29 cellular contexts compared by ENCODE assay signal in the genomic region with DNA sequence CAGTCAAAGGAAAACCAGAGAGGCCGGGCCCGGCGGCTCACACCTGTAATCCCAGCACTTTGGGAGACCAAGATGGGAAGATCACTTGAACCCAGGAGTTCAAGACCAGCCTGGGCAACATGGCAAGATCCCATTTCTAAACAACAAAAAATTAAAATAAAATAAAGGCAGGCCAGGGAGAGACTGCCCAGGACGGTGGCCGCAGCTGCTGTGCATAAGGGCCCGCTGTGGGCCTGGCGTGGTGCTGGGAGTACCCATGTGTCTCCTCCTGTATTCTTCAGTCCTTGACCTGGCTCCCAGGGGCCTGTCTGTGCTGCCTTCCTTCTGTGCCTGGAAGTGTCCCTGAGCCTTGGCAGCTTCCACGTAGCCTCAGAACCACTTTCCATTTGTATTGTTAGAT.
"Had no signal": no experiment of that assay in that cellular context is flagged by ENCODE, and none has a peak within 500 bp of the region (broad histone marks: within the 10 kb centered on the region; RNA-seq: fewer than 3 reads in every experiment).

No MANE protein-coding gene starts in this region.

- H3K27me3 Mint-ChIP-seq: type B pancreatic cell had no signal

- H3K27me3 ChIP-seq: pancreas, right lobe of liver, testis, vagina had no signal

- H3K4me3 ChIP-seq: pancreas, psoas muscle, right lobe of liver, sigmoid colon, suprapubic skin, testis, tibial artery, transverse colon, vagina had no signal

- H3K4me1 Mint-ChIP-seq: neural crest cell; stimulated activated naive B cell treated with anti-CD40 and anti-IgM and Interleukin-4, amounts not matched to agents 10 μg/mL and 1 μg/mL and 100 μg/mL, for 72 hours had no signal

- DNase-seq: naive B cell; naive thymus-derived CD8-positive, alpha-beta T cell; nephron progenitor cell; nucleus accumbens; pancreas; psoas muscle; right cardiac atrium; right lobe of liver; sigmoid colon; small intestine; stimulated activated CD4-positive, alpha-beta T cell treated with anti-CD3 and anti-CD28 coated beads, Interleukin-15, amount 100 ng/mL, for 24 hours; stimulated activated CD4-positive, alpha-beta T cell treated with anti-CD3 and anti-CD28 coated beads, Interleukin-2, amount 100 ng/mL, for 24 hours; stimulated activated CD4-positive, alpha-beta T cell treated with anti-CD3 and anti-CD28 coated beads, Interleukin-2, amount 100 ng/mL, for 48 hours; stimulated activated CD4-positive, alpha-beta T cell treated with anti-CD3 and anti-CD28 coated beads, Interleukin-4, amount 100 ng/mL, for 24 hours; stimulated activated naive B cell treated with anti-CD40 and anti-IgM and Interleukin-4, amounts not matched to agents 10 μg/mL and 1 μg/mL and 100 μg/mL, for 72 hours; stimulated activated naive CD4-positive, alpha-beta T cell treated with Interleukin-2 at 50 U/mL for 16 hours; substantia nigra; testis; transverse colon had no signal

- H3K36me3 ChIP-seq: neutrophil, pancreas, right lobe of liver, sigmoid colon, suprapubic skin, tibial artery, transverse colon, vagina had no signal

- H3K9me3 Mint-ChIP-seq: natural killer cell treated with Interleukin-12 subunit alpha and Interleukin-12 subunit beta and Interleukin-15 and Interleukin-18, amount 100 ng/mL, for 72 hours; neural crest cell; stimulated activated effector memory CD8-positive, alpha-beta T cell treated with anti-CD3 and anti-CD28 coated beads, Interleukin-12 subunit alpha, Interleukin-12 subunit beta, amount 100 ng/mL, for 72 hours; stimulated activated naive CD8-positive, alpha-beta T cell treated with anti-CD3 and anti-CD28 coated beads, Interleukin-15, Interleukin-2, amounts not matched to agents 100 ng/mL and 50 ng/mL, for 24 hours; type B pancreatic cell had no signal

- H3K27ac ChIP-seq: neutrophil, pancreas, psoas muscle, right lobe of liver, sigmoid colon, suprapubic skin, testis, tibial artery, transverse colon, vagina had no signal

- H3K9me3 ChIP-seq: neutrophil, pancreas, psoas muscle, right lobe of liver, sigmoid colon, suprapubic skin, testis, transverse colon, vagina had no signal

- ATAC-seq: naive thymus-derived CD8-positive, alpha-beta T cell; natural killer cell treated with Interleukin-12 subunit alpha and Interleukin-12 subunit beta and Interleukin-15 and Interleukin-18, amount 100 ng/mL, for 72 hours; pancreas; psoas muscle; right cardiac atrium; right lobe of liver; stimulated activated effector memory CD8-positive, alpha-beta T cell treated with anti-CD3 and anti-CD28 coated beads, Interleukin-12 subunit alpha, Interleukin-12 subunit beta, amount 100 ng/mL, for 72 hours; stimulated activated naive B cell treated with anti-CD40 and anti-IgM and Interleukin-4, amounts not matched to agents 10 μg/mL and 1 μg/mL and 100 μg/mL, for 72 hours had no signal

- H3K4me1 ChIP-seq: pancreas, psoas muscle, right lobe of liver, sigmoid colon, suprapubic skin, testis, tibial artery, transverse colon, vagina had no signal

- H3K4me3 Mint-ChIP-seq: naive B cell; naive thymus-derived CD8-positive, alpha-beta T cell; natural killer cell treated with Interleukin-12 subunit alpha and Interleukin-12 subunit beta and Interleukin-15 and Interleukin-18, amount 100 ng/mL, for 72 hours; nephron progenitor cell; neural crest cell; stimulated activated effector memory CD8-positive, alpha-beta T cell treated with anti-CD3 and anti-CD28 coated beads, Interleukin-12 subunit alpha, Interleukin-12 subunit beta, amount 100 ng/mL, for 72 hours; stimulated activated naive B cell treated with anti-CD40 and anti-IgM and Interleukin-4, amounts not matched to agents 10 μg/mL and 1 μg/mL and 100 μg/mL, for 72 hours; stimulated activated naive CD8-positive, alpha-beta T cell treated with anti-CD3 and anti-CD28 coated beads, Interleukin-15, Interleukin-2, amounts not matched to agents 100 ng/mL and 50 ng/mL, for 24 hours; type B pancreatic cell had no signal

- H3K27ac Mint-ChIP-seq: naive B cell; naive thymus-derived CD8-positive, alpha-beta T cell; natural killer cell treated with Interleukin-12 subunit alpha and Interleukin-12 subunit beta and Interleukin-15 and Interleukin-18, amount 100 ng/mL, for 72 hours; nephron progenitor cell; progenitor cell of endocrine pancreas; stimulated activated effector memory CD8-positive, alpha-beta T cell treated with anti-CD3 and anti-CD28 coated beads, Interleukin-12 subunit alpha, Interleukin-12 subunit beta, amount 100 ng/mL, for 72 hours; stimulated activated naive B cell treated with anti-CD40 and anti-IgM and Interleukin-4, amounts not matched to agents 10 μg/mL and 1 μg/mL and 100 μg/mL, for 72 hours; stimulated activated naive CD8-positive, alpha-beta T cell treated with anti-CD3 and anti-CD28 coated beads, Interleukin-15, Interleukin-2, amounts not matched to agents 100 ng/mL and 50 ng/mL, for 24 hours; type B pancreatic cell had no signal

- H3K36me3 Mint-ChIP-seq: naive B cell; natural killer cell treated with Interleukin-12 subunit alpha and Interleukin-12 subunit beta and Interleukin-15 and Interleukin-18, amount 100 ng/mL, for 72 hours; stimulated activated effector memory CD8-positive, alpha-beta T cell treated with anti-CD3 and anti-CD28 coated beads, Interleukin-12 subunit alpha, Interleukin-12 subunit beta, amount 100 ng/mL, for 72 hours; type B pancreatic cell had no signal
